12 cellular contexts compared by ENCODE assay signal in the genomic region with DNA sequence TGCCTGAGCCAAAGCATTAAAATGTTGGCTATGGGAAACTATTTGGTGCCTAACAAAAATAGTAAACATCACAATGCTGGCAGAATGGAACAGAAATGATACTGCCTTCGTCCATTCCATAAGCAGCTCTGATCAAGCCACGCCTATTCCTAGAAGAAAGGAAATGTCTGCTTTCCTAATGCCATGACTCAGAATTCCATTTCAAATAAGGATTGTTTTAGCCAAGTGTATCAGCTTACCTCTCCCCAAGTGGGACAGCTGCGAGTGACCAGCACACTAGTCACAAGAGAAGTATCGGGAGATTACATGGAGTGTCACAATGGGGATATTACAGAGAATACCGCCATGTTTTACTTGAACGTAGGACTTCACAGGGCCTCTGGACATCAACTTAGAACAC. TPM values are rescaled to one million over a fixed set of nuclear protein-coding genes. Genes with fewer than 3 reads are reported as not detected.
A peak's percentile ranks its signal among the peaks of the same experiment; 100 is the strongest.
DNase-seq lines count a peak whose midpoint lies in the region; ATAC-seq and TF ChIP-seq lines count a peak whose summit lies in the region.
"Had no signal": no experiment of that assay in that cellular context is flagged by ENCODE, and none has a peak within 500 bp of the region (broad histone marks: within the 10 kb centered on the region; RNA-seq: fewer than 3 reads in every experiment).

No MANE protein-coding gene starts in this region.

- H3K36me3 Mint-ChIP-seq in activated T-cell treated with anti-CD3 and anti-CD28 coated beads, Interleukin-2, amount 50 U/mL, for 72 hours (ENCODE audit: insufficient read depth in 2 of 2) = no peaks in the 10 kb centered on the region

- POLR2A ChIA-PET in SK-N-SH (lab: Yijun Ruan, JAX) = no interaction called here

- H3F3A ChIP-seq in GM23248 (ENCODE audit: insufficient read depth) (peaks cover 14% of the 10 kb centered on the region), SK-N-SH (replicated peaks; ENCODE audit: insufficient read depth) (peaks cover 16% of the 10 kb centered on the region)

- TF ChIP-seq RAD21 in SK-N-SH (IDR thresholded peaks at IDR 0.05; ENCODE audit: low read length) = no peak

- no peak for TF ChIP-seq CTCF in SK-N-SH (IDR thresholded peaks at IDR 0.05)
- TF ChIP-seq CTCF in fibroblast of mammary gland (conservative IDR thresholded peaks at IDR 0.05; ENCODE audit: control insufficient read depth, insufficient read depth, low read depth, low read length) = no peak

- DNase-seq in GM23248 (peak; percentile 90), SK-N-SH (no peak), fibroblast of mammary gland (ENCODE audit: low read depth) (peak; percentile 95), skeletal muscle cell (ENCODE audit: low read depth) (peak; percentile 79), DMS153 (lab: John Stamatoyannopoulos, UW) (no peak), NCI-H2029 (lab: John Stamatoyannopoulos, UW) (no peak)
- DNase-seq in activated T-cell treated with anti-CD3 and anti-CD28 coated beads, Interleukin-2, amount 50 U/mL, for 72 hours = no peak
- DNase-seq: activated T-cell treated with anti-CD3 and anti-CD28 coated beads, Interleukin-2, amount 50 U/mL, for 1 hour; naive thymus-derived CD4-positive, alpha-beta T cell; stimulated activated naive CD4-positive, alpha-beta T cell treated with Interleukin-2 at 50 U/mL for 16 hours had no signal

- ATAC-seq in HG03457 (IDR thresholded peaks at IDR 0.05; ENCODE audit: unreplicated experiment) = no peak
- ATAC-seq in activated T-cell treated with anti-CD3 and anti-CD28 coated beads, Interleukin-2, amount 50 U/mL, for 72 hours (replicated peaks in 1 of 2) = no peak
- ATAC-seq: naive thymus-derived CD4-positive, alpha-beta T cell had no signal

- H3K36me3 ChIP-seq in GM23248 (ENCODE audit: low read depth) (peaks cover 5% of the 10 kb centered on the region), SK-N-SH (replicated peaks in 1 of 2; ENCODE audit: control insufficient read depth in 1 of 2, insufficient read depth in 2 of 2, low read length in 1 of 2) (peaks cover 0 to 8% of the 10 kb centered on the region in 2 experiments)

- CTCF ChIA-PET in SK-N-SH (lab: Yijun Ruan, JAX) = no interaction called here

- 45 to 47% methylated on average over 6 of the region's 6 CpGs for WGBS in GM23248 (ENCODE audit: low coverage in 1 of 2, low lambda C conversion rate in 2 of 2, missing lambda C conversion rate in 2 of 2), 2 experiments
- WGBS in SK-N-SH (ENCODE audit: low lambda C conversion rate) = 34% methylated on average over 6 of the region's 6 CpGs

- H3K27me3 Mint-ChIP-seq in activated T-cell treated with anti-CD3 and anti-CD28 coated beads, Interleukin-2, amount 50 U/mL, for 72 hours (ENCODE audit: low read depth) = peaks cover 6% of the 10 kb centered on the region

- peaks cover 0 to 2% of the 10 kb centered on the region in 2 donors for H3K9me3 Mint-ChIP-seq in activated T-cell treated with anti-CD3 and anti-CD28 coated beads, Interleukin-2, amount 50 U/mL, for 72 hours

- TF ChIP-seq EP300 in SK-N-SH (IDR thresholded peaks at IDR 0.05; ENCODE audit: borderline replicate concordance in 1 of 2, low read depth in 1 of 2, low read length in 1 of 2) = peak in 1 of 2 experiments; percentile 56; a peak in 1 of 4 replicates

- no peak overlapping the region for H3K9ac ChIP-seq in GM23248
- no peak overlapping the region; the same call in 1 of the 2 replicates for H3K9ac ChIP-seq in SK-N-SH

- in situ Hi-C loops in GM23248 (cut with MboI) = no loop called here

- H4K20me1 ChIP-seq in GM23248 (ENCODE audit: insufficient read depth) (no peaks in the 10 kb centered on the region), SK-N-SH (ENCODE audit: insufficient read depth) (no peaks in the 10 kb centered on the region)

- H3K9me2 ChIP-seq in GM23248 (ENCODE audit: insufficient read depth) (no peaks in the 10 kb centered on the region), SK-N-SH (no peaks in the 10 kb centered on the region)

- H3K27ac ChIP-seq in GM23248 (peak overlapping the region; percentile 63), SK-N-SH (ENCODE audit: low read depth in 2 of 2, low read length in 1 of 2) (peak overlapping the region; percentile 61 to 83)

- H3K27me3 ChIP-seq in GM23248 (replicated peaks; ENCODE audit: insufficient read depth) = no peaks in the 10 kb centered on the region
- H3K27me3 ChIP-seq in SK-N-SH (ENCODE audit: insufficient read depth) = no peaks in the 10 kb centered on the region

- H3K9me3 ChIP-seq in GM23248 (ENCODE audit: low read depth) = no peaks in the 10 kb centered on the region
- H3K9me3 ChIP-seq in SK-N-SH = no peaks in the 10 kb centered on the region

- no peak overlapping the region for H3K4me3 ChIP-seq in GM23248
- no peak overlapping the region; a peak in 1 of 4 replicates for H3K4me3 ChIP-seq in SK-N-SH (ENCODE audit: low read depth in 2 of 2, low read length in 1 of 2)
- H3K4me3 ChIP-seq in fibroblast of mammary gland (ENCODE audit: control insufficient read depth, low read depth, low read length) = no peak overlapping the region
- H3K4me3 ChIP-seq in skeletal muscle cell (ENCODE audit: low read depth, low read length) = no peak overlapping the region
- H3K4me3 ChIP-seq: coronary artery had no signal

- H2AFZ ChIP-seq in GM23248 (peak overlapping the region; percentile 56), SK-N-SH (ENCODE audit: low read depth) (peak overlapping the region; percentile 53)

- no peaks in the 10 kb centered on the region for H3K79me2 ChIP-seq in GM23248 (ENCODE audit: insufficient read depth)
- no peaks in the 10 kb centered on the region for H3K79me2 ChIP-seq in SK-N-SH (ENCODE audit: insufficient read depth)

- H3K4me2 ChIP-seq in GM23248 (ENCODE audit: unreplicated experiment) (peak overlapping the region; percentile 36), SK-N-SH (peak overlapping the region; percentile 49)

- H3K4me1 ChIP-seq in GM23248 (ENCODE audit: insufficient read depth) = peaks cover 27% of the 10 kb centered on the region
- peaks cover 3 to 5% of the 10 kb centered on the region in 2 experiments; a peak in 2 of 4 replicates for H3K4me1 ChIP-seq in SK-N-SH (ENCODE audit: control insufficient read depth in 1 of 2, insufficient read depth in 2 of 2, low read depth in 1 of 2, low read length in 1 of 2)

- H3K27ac Mint-ChIP-seq in activated T-cell treated with anti-CD3 and anti-CD28 coated beads, Interleukin-2, amount 50 U/mL, for 72 hours = no peak overlapping the region
- H3K27ac Mint-ChIP-seq: naive thymus-derived CD4-positive, alpha-beta T cell had no signal

- H3K4me1 Mint-ChIP-seq in activated T-cell treated with anti-CD3 and anti-CD28 coated beads, Interleukin-2, amount 50 U/mL, for 72 hours (ENCODE audit: low read depth) = no peaks in the 10 kb centered on the region
- H3K4me1 Mint-ChIP-seq: naive thymus-derived CD4-positive, alpha-beta T cell had no signal

- no peak overlapping the region for H3K4me3 Mint-ChIP-seq in activated T-cell treated with anti-CD3 and anti-CD28 coated beads, Interleukin-2, amount 50 U/mL, for 72 hours
- H3K4me3 Mint-ChIP-seq: naive thymus-derived CD4-positive, alpha-beta T cell had no signal

TF ChIP-seq in SK-N-SH, 30 proteins besides CTCF, POLR2A, EP300 and RAD21 (continues in another document):
- TF ChIP-seq ELF1 (IDR thresholded peaks at IDR 0.05) (no peak), YY1 (IDR thresholded peaks at IDR 0.05; ENCODE audit: low read depth) (peak; percentile 75; the same call in 1 of the 2 replicates), JUND (IDR thresholded peaks at IDR 0.05) (peak; percentile 71), MEF2A (IDR thresholded peaks at IDR 0.05; ENCODE audit: borderline replicate concordance, low read depth) (no peak), IRF3 (IDR thresholded peaks at IDR 0.05; ENCODE audit: low read depth, low read length) (no peak), GABPA (IDR thresholded peaks at IDR 0.05; ENCODE audit: low read depth) (no peak), EZH2phosphoT487 (IDR thresholded peaks at IDR 0.05; ENCODE audit: borderline replicate concordance, low read depth) (no peak)
- TF ChIP-seq, protein P1, sequence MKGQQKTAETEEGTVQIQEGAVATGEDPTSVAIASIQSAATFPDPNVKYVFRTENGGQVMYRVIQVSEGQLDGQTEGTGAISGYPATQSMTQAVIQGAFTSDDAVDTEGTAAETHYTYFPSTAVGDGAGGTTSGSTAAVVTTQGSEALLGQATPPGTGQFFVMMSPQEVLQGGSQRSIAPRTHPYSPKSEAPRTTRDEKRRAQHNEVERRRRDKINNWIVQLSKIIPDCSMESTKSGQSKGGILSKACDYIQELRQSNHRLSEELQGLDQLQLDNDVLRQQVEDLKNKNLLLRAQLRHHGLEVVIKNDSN (IDR thresholded peaks at IDR 0.05; ENCODE audit: borderline replicate concordance, low read depth) = no peak

RNA-seq across cellular contexts. Expression of gene GLT8D2, which starts 38.7 kb away (rescaled TPM):
- total RNA-seq in GM23248 (2014; rRNA removed; shearing (Covaris generic)) = 58.6 and 63.2 TPM in 2 replicates
- polyA plus RNA-seq in GM23248 (2016; fragmentation: Nextera tagmentation; extraction: Ambion mirVana) (94.5 and 99.2 TPM in 2 replicates), SK-N-SH (2012; rRNA removed) (50.0 and 69.5 TPM in 2 replicates)
- 65.5 and 65.6 TPM in 2 replicates for polyA plus RNA-seq in SK-N-SH (2012; cell fraction: cytosol; rRNA removed)
- polyA plus RNA-seq in SK-N-SH (2012; cell fraction: nucleus; rRNA removed) = 28.7 and 58.5 TPM in 2 replicates
- under 1 TPM; 0.23 to 0.36 TPM for total RNA-seq in activated T-cell treated with anti-CD3 and anti-CD28 coated beads, Interleukin-2, amount 50 U/mL, for 72 hours

RNA-seq across cellular contexts. Expression of gene TDG, which starts 45.6 kb away (rescaled TPM):
- total RNA-seq in GM23248 (2014; rRNA removed; shearing (Covaris generic)) = 22.8 and 24.0 TPM in 2 replicates
- 25.5 and 28.5 TPM in 2 replicates for polyA plus RNA-seq in GM23248 (2016; fragmentation: Nextera tagmentation; extraction: Ambion mirVana)
- 11.3 and 17.9 TPM in 2 replicates for polyA plus RNA-seq in SK-N-SH (2012; rRNA removed)
- 16.7 and 18.8 TPM in 2 replicates for polyA plus RNA-seq in SK-N-SH (2012; cell fraction: cytosol; rRNA removed)
- polyA plus RNA-seq in SK-N-SH (2012; cell fraction: nucleus; rRNA removed) = 9.1 and 20.7 TPM in 2 replicates
- total RNA-seq in activated T-cell treated with anti-CD3 and anti-CD28 coated beads, Interleukin-2, amount 50 U/mL, for 72 hours = 10 to 100 TPM; 24.9 to 28.8 TPM

RNA-seq across cellular contexts. Expression of gene HCFC2, which starts 53.1 kb away (rescaled TPM):
- total RNA-seq in GM23248 (2014; rRNA removed; shearing (Covaris generic)) = 24.0 and 26.8 TPM in 2 replicates
- polyA plus RNA-seq in GM23248 (2016; fragmentation: Nextera tagmentation; extraction: Ambion mirVana) (16.6 and 16.9 TPM in 2 replicates), SK-N-SH (2012; rRNA removed) (5.2 and 6.6 TPM in 2 replicates)
- polyA plus RNA-seq in SK-N-SH (2012; cell fraction: cytosol; rRNA removed) = 5.8 and 6.1 TPM in 2 replicates
- polyA plus RNA-seq in SK-N-SH (2012; cell fraction: nucleus; rRNA removed) = 7.6 and 15.4 TPM in 2 replicates
- total RNA-seq in activated T-cell treated with anti-CD3 and anti-CD28 coated beads, Interleukin-2, amount 50 U/mL, for 72 hours = 10 to 100 TPM; 11.0 TPM

Comparison
In these comparisons a context has a peak if more than half of its experiments do, and no peak if none do; other contexts are left out.
1. DNase-seq: peak in GM23248 (single experiment), fibroblast of mammary gland (single experiment) and skeletal muscle cell (single experiment); none in SK-N-SH (single experiment), activated T-cell treated with anti-CD3 and anti-CD28 coated beads, Interleukin-2, amount 50 U/mL, for 72 hours (0 of 2), DMS153 (single experiment) and NCI-H2029 (single experiment).
2. RNA of gene GLT8D2, which starts 38.7 kb away (total RNA-seq): 58.6 to 63.2 TPM in GM23248; 0.23 to 0.36 TPM in activated T-cell treated with anti-CD3 and anti-CD28 coated beads, Interleukin-2, amount 50 U/mL, for 72 hours; every median in the first group is over 10 times any median in the second.